8 cellular contexts compared by ENCODE assay signal in the genomic region with DNA sequence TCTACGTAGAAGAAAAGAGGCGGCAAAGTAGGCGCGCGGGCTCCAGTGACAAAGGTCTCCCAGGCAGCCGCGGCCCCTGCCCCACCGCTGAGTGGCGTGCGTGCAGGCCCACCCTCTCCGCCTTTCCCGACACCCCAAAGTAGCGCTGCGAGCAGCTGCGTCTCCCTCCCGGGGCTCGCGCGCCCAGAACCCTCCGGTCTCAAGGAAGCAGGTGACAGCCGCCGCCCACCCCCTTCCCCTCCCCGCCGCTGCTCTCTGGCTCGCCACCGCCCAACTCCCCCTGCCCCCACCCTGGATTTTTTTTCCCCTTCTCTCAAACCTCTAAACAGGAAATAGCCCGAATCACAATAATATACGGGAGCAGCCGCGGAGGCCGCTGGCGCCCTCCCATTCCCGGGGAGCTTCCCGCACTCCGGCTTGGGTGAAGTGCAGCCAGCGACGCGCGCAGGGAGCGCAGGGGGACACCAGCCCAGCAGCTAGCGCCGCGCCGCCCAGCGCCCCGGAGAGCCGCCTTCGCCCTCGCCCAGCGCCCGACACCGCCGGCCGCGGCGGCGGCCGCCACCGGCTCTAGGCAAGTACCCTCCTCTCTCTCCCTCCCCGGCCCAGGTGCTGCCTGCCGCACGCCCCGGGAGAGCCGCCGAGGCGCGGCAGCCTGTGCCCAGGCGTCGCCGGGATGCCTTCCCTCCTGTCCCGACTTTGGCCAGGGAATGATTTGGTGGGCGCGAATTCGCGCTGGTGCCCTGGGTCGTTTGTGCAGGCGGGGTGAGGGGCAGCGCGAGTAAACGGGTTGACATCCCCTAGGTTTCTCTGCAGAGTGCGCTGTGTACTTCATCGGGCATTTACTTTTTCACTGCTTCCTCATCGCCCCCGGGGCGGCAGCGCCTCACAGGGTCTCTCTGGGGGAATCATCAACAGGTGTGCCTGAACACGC. TPM values are rescaled to one million over a fixed set of nuclear protein-coding genes. Genes with fewer than 3 reads are reported as not detected.
DNase-seq lines count a peak whose midpoint lies in the region; ATAC-seq and TF ChIP-seq lines count a peak whose summit lies in the region.

No MANE protein-coding gene starts in this region.

- H3K79me2 ChIP-seq in PC-9 (ENCODE audit: low read depth) = peaks cover 55% of the 10 kb centered on the region

- peak overlapping the region; percentile 83 for H3K4me3 ChIP-seq in PC-9

- peak overlapping the region; percentile 80 for H3K4me3 Mint-ChIP-seq in Calu3 (ENCODE audit: low read depth, unreplicated experiment)

- no peaks in the 10 kb centered on the region for H3K27me3 Mint-ChIP-seq in Calu3 (ENCODE audit: unreplicated experiment)

- peak overlapping the region; percentile 86 for H2AFZ ChIP-seq in PC-9

- BruUV-seq in Calu3 (replicated peaks; lab: Mats Ljungman, UMichigan) = no TSS peak
- no TSS peak for BruUV-seq in PC-9 (replicated peaks; lab: Mats Ljungman, UMichigan)

- H3K9me2 ChIP-seq in PC-9 (ENCODE audit: insufficient read depth) = no peaks in the 10 kb centered on the region

- H3K4me2 ChIP-seq in PC-9 = peak overlapping the region; percentile 100

- H3K4me1 ChIP-seq in PC-9 (replicated peaks; ENCODE audit: insufficient read depth) = peaks cover 28% of the 10 kb centered on the region

- no peaks in the 10 kb centered on the region for H3K9me3 ChIP-seq in PC-9 (ENCODE audit: insufficient read depth, low read depth)

- CTCF ChIA-PET in Calu3 (lab: Charles Lee) = interaction anchor here (0.6 to 1.2 kb wide), 4 partner anchors 12 to 102 kb away, joined by 3 to 4 read pairs (median 4); no protein-coding TSS in a partner anchor
- CTCF ChIA-PET in PC-9 (lab: Charles Lee) = interaction anchor here (0.6 to 1.2 kb wide), 3 partner anchors 39 to 72 kb away, joined by 3 to 5 read pairs (median 4); no protein-coding TSS in a partner anchor

- H3K27ac ChIP-seq in PC-9 (peak overlapping the region; percentile 99), angular gyrus (ENCODE audit: low read depth, low read length) (peak overlapping the region; percentile 66)

- H3K27me3 ChIP-seq in PC-9 (ENCODE audit: insufficient read depth, low read depth) = no peaks in the 10 kb centered on the region

- peaks cover 28% of the 10 kb centered on the region for H3F3A ChIP-seq in PC-9 (ENCODE audit: insufficient read depth, low read depth)

- peaks cover 5% of the 10 kb centered on the region; the same call in 1 of the 2 replicates for H3K36me3 ChIP-seq in PC-9 (ENCODE audit: low read depth)

- peaks cover 3% of the 10 kb centered on the region; the same call in 1 of the 2 replicates for H4K20me1 ChIP-seq in PC-9 (ENCODE audit: insufficient read depth)

- no peaks in the 10 kb centered on the region for H3K9me3 Mint-ChIP-seq in Calu3 (ENCODE audit: low read depth, unreplicated experiment)

- intact Hi-C loops in Calu3 (cut with micrococcal nuclease; ENCODE audit: unreplicated experiment) (loop anchor here (5.0 kb wide), 2 partner anchors 61 to 69 kb away; no protein-coding TSS in a partner anchor), PC-9 (cut with micrococcal nuclease; ENCODE audit: unreplicated experiment) (loop anchor here (1.0 to 2.0 kb wide), 4 partner anchors 28 to 85 kb away; no protein-coding TSS in a partner anchor)

- ATAC-seq in GM19397 (IDR thresholded peaks at IDR 0.05; ENCODE audit: unreplicated experiment) (peak; percentile 72), HG03457 (IDR thresholded peaks at IDR 0.05; ENCODE audit: unreplicated experiment) (peak; percentile 45)

- DNase-seq in Calu3 (peak; percentile 71), PC-9 (peak in 1 of 2 experiments; percentile 73), hippocampal formation (lab: John Stamatoyannopoulos, UW) (peak; percentile 69), renal cortical epithelial cell (ENCODE audit: low read depth) (peak; percentile 25), GF-D8 (lab: John Stamatoyannopoulos, UW) (no peak)

- peak overlapping the region; percentile 91 for H3K27ac Mint-ChIP-seq in Calu3 (ENCODE audit: unreplicated experiment)

- peaks cover 36% of the 10 kb centered on the region for H3K36me3 Mint-ChIP-seq in Calu3 (ENCODE audit: insufficient read depth, unreplicated experiment)

- peaks cover 8% of the 10 kb centered on the region for H3K4me1 Mint-ChIP-seq in Calu3 (ENCODE audit: low read depth, unreplicated experiment)

- POLR2A ChIA-PET in PC-9 (lab: Charles Lee; ENCODE audit: unreplicated experiment) = interaction anchor here (0.6 to 1.4 kb wide), 5 partner anchors 57 to 1317 kb away, joined by 3 to 16 read pairs (median 8); no protein-coding TSS in a partner anchor

- no peak for TF ChIP-seq CTCF in Calu3 (IDR thresholded peaks at IDR 0.05; ENCODE audit: unreplicated experiment)
- TF ChIP-seq CTCF in PC-9 (conservative IDR thresholded peaks at IDR 0.05) = no peak

RNA-seq across cellular contexts. Expression of a gene that starts 52.7 kb away (rescaled TPM):
- total RNA-seq in Calu3 (2022) (139 and 160 TPM in 2 replicates), PC-9 (2021) (120 and 143 TPM in 2 replicates), renal cortical epithelial cell (152 and 405 TPM in 2 replicates)
